ENCODE assay signal across 16 cellular contexts in the genomic region with DNA sequence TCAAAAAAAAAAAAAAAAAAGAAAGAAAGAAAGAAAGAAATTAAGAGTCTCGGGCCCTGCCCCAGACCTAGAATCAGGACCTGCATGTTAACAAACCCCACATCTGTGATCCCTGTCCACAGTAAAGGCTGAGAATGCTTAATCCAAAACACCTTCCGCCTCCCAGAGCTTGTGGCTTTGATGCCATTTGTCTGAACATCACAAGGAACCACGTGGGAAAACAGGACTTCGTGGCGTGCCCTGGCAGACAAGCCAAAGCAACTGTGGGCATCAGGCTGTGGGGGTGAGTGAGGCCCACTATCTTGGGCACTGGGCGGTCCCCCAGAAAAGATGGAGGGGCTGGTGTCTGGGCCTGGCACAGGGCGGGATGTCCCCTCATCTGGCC.
DNase-seq lines count a peak whose midpoint lies in the region; ATAC-seq and TF ChIP-seq lines count a peak whose summit lies in the region.
"Had no signal": no experiment of that assay in that cellular context is flagged by ENCODE, and none has a peak within 500 bp of the region (broad histone marks: within the 10 kb centered on the region; RNA-seq: fewer than 3 reads in every experiment).

No MANE protein-coding gene starts in this region.

- intact Hi-C loops in lower lobe of right lung (cut with DNase I) (no loop called here), esophagus muscularis mucosa (cut with DNase I) (no loop called here)

- H3K36me3 Mint-ChIP-seq in brain, result no peaks in the 10 kb centered on the region

- peaks cover 0 to 3% (median 0%) of the 10 kb centered on the region in 5 experiments for H3K9me3 Mint-ChIP-seq in brain
- H3K9me3 Mint-ChIP-seq: activated CD4-positive, alpha-beta T cell treated with anti-CD3 and anti-CD28 coated beads, Interleukin-2, amount 10 ng/mL, durations not matched to agents 7 days and 5 days; H9; stimulated activated naive CD8-positive, alpha-beta T cell treated with anti-CD3 and anti-CD28 coated beads, Interleukin-15, amount 100 ng/mL, for 72 hours had no signal

- H4K20me1 ChIP-seq in GM23248 (ENCODE audit: insufficient read depth), result no peaks in the 10 kb centered on the region

- H3F3A ChIP-seq in GM23248 (ENCODE audit: insufficient read depth), result peaks cover 26% of the 10 kb centered on the region

- DNase-seq in GM23248 (peak; percentile 55), lower lobe of right lung (no peak), thoracic aorta (ENCODE audit: low spot score) (no peak), CD1c-positive myeloid dendritic cell (ENCODE audit: extremely low spot score) (no peak), esophagus muscularis mucosa (ENCODE audit: extremely low spot score) (no peak), NCI-H1092 (lab: John Stamatoyannopoulos, UW) (no peak)
- DNase-seq: activated CD4-positive, alpha-beta T cell treated with anti-CD3 and anti-CD28 coated beads, Interleukin-2, amount 10 ng/mL, durations not matched to agents 7 days and 5 days; activated naive CD4-positive, alpha-beta T cell treated with Interleukin-2 at 50 U/mL for 16 hours; DMS79 treated with DMSO at 0.1 percent for 48 hours; H9; NCI-H1930; stimulated activated CD4-positive, alpha-beta T cell treated with anti-CD3 and anti-CD28 coated beads, Interleukin-15, amount 100 ng/mL, for 24 hours; stimulated activated naive CD8-positive, alpha-beta T cell treated with anti-CD3 and anti-CD28 coated beads, Interleukin-15, amount 100 ng/mL, for 72 hours; T1000 had no signal

- in situ Hi-C loops in GM23248 (cut with MboI), result no loop called here

- TF ChIP-seq EP300 in esophagus muscularis mucosa (IDR thresholded peaks at IDR 0.05), result no peak

- TF ChIP-seq CTCF in brain (conservative IDR thresholded peaks at IDR 0.05) (no peak), lower lobe of right lung (IDR thresholded peaks at IDR 0.05) (no peak), thoracic aorta (IDR thresholded peaks at IDR 0.05) (no peak), esophagus muscularis mucosa (IDR thresholded peaks at IDR 0.05) (no peak)

- H3K4me1 Mint-ChIP-seq in brain, result peaks cover 88% of the 10 kb centered on the region
- H3K4me1 Mint-ChIP-seq: activated CD4-positive, alpha-beta T cell treated with anti-CD3 and anti-CD28 coated beads, Interleukin-2, amount 10 ng/mL, durations not matched to agents 7 days and 5 days; stimulated activated naive CD8-positive, alpha-beta T cell treated with anti-CD3 and anti-CD28 coated beads, Interleukin-15, amount 100 ng/mL, for 72 hours had no signal

- WGBS in GM23248 (ENCODE audit: low coverage in 1 of 2, low lambda C conversion rate in 2 of 2, missing lambda C conversion rate in 2 of 2), 2 experiments, result 32% methylated on average over 7 of the region's 7 CpGs
- 87% methylated on average over 6 of the region's 7 CpGs for WGBS in esophagus muscularis mucosa

- TF ChIP-seq POLR2A in esophagus muscularis mucosa (IDR thresholded peaks at IDR 0.05; ENCODE audit: low read depth), result no peak

- H3K9ac ChIP-seq in GM23248, result peak overlapping the region; percentile 80
- H3K9ac ChIP-seq: parathyroid adenoma had no signal

- peak overlapping the region; percentile 57; the same call in 1 of the 2 replicates for H3K4me3 ChIP-seq in GM23248
- H3K4me3 ChIP-seq in lower lobe of right lung, result no peak overlapping the region
- H3K4me3 ChIP-seq in thoracic aorta, result peak overlapping the region; percentile 48
- no peak overlapping the region for H3K4me3 ChIP-seq in esophagus muscularis mucosa

- H3K9me3 ChIP-seq in GM23248 (ENCODE audit: low read depth), result no peaks in the 10 kb centered on the region
- H3K9me3 ChIP-seq in lower lobe of right lung, result no peaks in the 10 kb centered on the region
- H3K9me3 ChIP-seq in thoracic aorta, result no peaks in the 10 kb centered on the region
- no peaks in the 10 kb centered on the region for H3K9me3 ChIP-seq in esophagus muscularis mucosa

- no peak overlapping the region for H3K4me3 Mint-ChIP-seq in brain
- H3K4me3 Mint-ChIP-seq: activated CD4-positive, alpha-beta T cell treated with anti-CD3 and anti-CD28 coated beads, Interleukin-2, amount 10 ng/mL, durations not matched to agents 7 days and 5 days; H9; stimulated activated naive CD8-positive, alpha-beta T cell treated with anti-CD3 and anti-CD28 coated beads, Interleukin-15, amount 100 ng/mL, for 72 hours had no signal

- H3K36me3 ChIP-seq in GM23248 (ENCODE audit: low read depth) (no peaks in the 10 kb centered on the region), lower lobe of right lung (no peaks in the 10 kb centered on the region), thoracic aorta (no peaks in the 10 kb centered on the region), esophagus muscularis mucosa (no peaks in the 10 kb centered on the region)

- H3K27me3 Mint-ChIP-seq in brain, result peaks cover 3% of the 10 kb centered on the region
- H3K27me3 Mint-ChIP-seq: activated CD4-positive, alpha-beta T cell treated with anti-CD3 and anti-CD28 coated beads, Interleukin-2, amount 10 ng/mL, durations not matched to agents 7 days and 5 days; stimulated activated naive CD8-positive, alpha-beta T cell treated with anti-CD3 and anti-CD28 coated beads, Interleukin-15, amount 100 ng/mL, for 72 hours had no signal

- H3K27me3 ChIP-seq in GM23248 (replicated peaks; ENCODE audit: insufficient read depth) (no peaks in the 10 kb centered on the region), lower lobe of right lung (ENCODE audit: low read depth) (peaks cover 5% of the 10 kb centered on the region), thoracic aorta (replicated peaks; ENCODE audit: insufficient read depth) (no peaks in the 10 kb centered on the region), esophagus muscularis mucosa (no peaks in the 10 kb centered on the region)

- H3K27ac Mint-ChIP-seq in brain, result peak overlapping the region in 4 of 5 experiments; percentile 35 to 97 (median 69)
- H3K27ac Mint-ChIP-seq: activated CD4-positive, alpha-beta T cell treated with anti-CD3 and anti-CD28 coated beads, Interleukin-2, amount 10 ng/mL, durations not matched to agents 7 days and 5 days; H9 had no signal

- ATAC-seq in lower lobe of right lung, result no peak
- ATAC-seq in thoracic aorta (ENCODE audit: insufficient number of reproducible peaks, low FRiP score, low read depth), result no peak
- ATAC-seq: stimulated activated naive CD8-positive, alpha-beta T cell treated with anti-CD3 and anti-CD28 coated beads, Interleukin-15, amount 100 ng/mL, for 72 hours had no signal

- no peaks in the 10 kb centered on the region for H3K9me2 ChIP-seq in GM23248 (ENCODE audit: insufficient read depth)

- peak overlapping the region; percentile 71 for H3K4me2 ChIP-seq in GM23248 (ENCODE audit: unreplicated experiment)

- H2AFZ ChIP-seq in GM23248, result no peak overlapping the region
- H2AFZ ChIP-seq: parathyroid adenoma had no signal

- peaks cover 69% of the 10 kb centered on the region for H3K79me2 ChIP-seq in GM23248 (ENCODE audit: insufficient read depth)

- H3K27ac ChIP-seq in GM23248 (peak overlapping the region; percentile 88), lower lobe of right lung (peak overlapping the region; percentile 31), thoracic aorta (no peak overlapping the region), esophagus muscularis mucosa (replicated peaks in 1 of 4) (peak overlapping the region in 2 of 4 donors; percentile 37 to 69)
- H3K27ac ChIP-seq: parathyroid adenoma had no signal

- peaks cover 29% of the 10 kb centered on the region for H3K4me1 ChIP-seq in GM23248 (ENCODE audit: insufficient read depth)
- peaks cover 14% of the 10 kb centered on the region for H3K4me1 ChIP-seq in lower lobe of right lung
- peaks cover 4 to 22% of the 10 kb centered on the region in 2 donors for H3K4me1 ChIP-seq in thoracic aorta (ENCODE audit: control insufficient read depth in 1 of 2, low read depth in 2 of 2)
- H3K4me1 ChIP-seq in esophagus muscularis mucosa, result peaks cover 16 to 44% (median 32%) of the 10 kb centered on the region in 4 donors

Comparison
In these comparisons a context has a peak if more than half of its experiments do, and no peak if none do; other contexts are left out.
1. H3K27ac ChIP-seq: peak in GM23248 (single experiment) and lower lobe of right lung (single experiment); none in thoracic aorta (0 of 2).
2. H3K4me3 ChIP-seq: peak in GM23248 (single experiment) and thoracic aorta (single experiment); none in lower lobe of right lung (single experiment) and esophagus muscularis mucosa (0 of 4).